Comparison of ENCODE assay signal across 28 cellular contexts in the genomic region with DNA sequence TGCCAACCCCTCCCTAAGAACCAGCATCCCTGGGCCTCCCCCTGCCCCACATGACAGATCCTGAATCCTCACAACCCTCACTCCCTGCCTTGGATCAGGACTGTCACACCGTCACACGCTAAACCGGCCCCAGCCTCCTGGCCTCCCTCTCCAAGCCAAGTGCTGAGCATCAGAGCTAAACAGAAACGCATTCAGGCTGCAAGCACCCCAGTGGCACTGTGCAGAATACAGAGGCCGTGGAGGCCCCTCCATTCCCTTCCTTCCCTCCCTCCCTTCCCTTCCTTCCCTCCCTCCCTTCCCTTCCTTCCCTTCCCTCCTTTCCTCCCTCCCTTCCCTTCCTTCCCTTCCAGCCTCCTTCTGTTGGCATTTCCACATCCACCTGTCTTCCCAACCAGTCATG. TPM values are rescaled to one million over a fixed set of nuclear protein-coding genes. Genes with fewer than 3 reads are reported as not detected.
"Had no signal": no experiment of that assay in that cellular context is flagged by ENCODE, and none has a peak within 500 bp of the region (broad histone marks: within the 10 kb centered on the region; RNA-seq: fewer than 3 reads in every experiment).

No MANE protein-coding gene starts in this region.

- H3K27me3 ChIP-seq: MG63 had no signal

- FAIRE-seq: HTR-8/SVneo had no signal

- H3K9ac ChIP-seq: SK-N-SH had no signal

- H3K27ac ChIP-seq: HL-60, RWPE1 had no signal

- H3K9me3 ChIP-seq: MG63, SK-N-SH had no signal

- ATAC-seq: Panc1, PC-3 had no signal

- DNase-seq: Karpas-422; KG1; MG63; NCI-H1092; NCI-H1105 treated with DMSO at 0.1 percent for 48 hours; NCI-H1417 treated with DMSO at 0.1 percent for 48 hours; NCI-H146; NCI-H1694 treated with DMSO at 0.1 percent for 48 hours; NCI-H1930; NCI-H2081; NCI-H2107; NCI-H226; NCI-H446; NCI-H510A; NCI-H524 treated with DMSO at 0.1 percent for 48 hours; NCI-H69; NCI-H774; NK-92 treated with Interleukin-12 subunit alpha and Interleukin-12 subunit beta, amount 100 ng/mL, for 24 hours; PC-3; SHP77; SK-N-SH; SW 1271 had no signal

- H3K4me2 ChIP-seq: SK-N-SH had no signal

- H3K4me3 ChIP-seq: MG63 had no signal

RNA-seq across cellular contexts. Expression of a gene that starts 56.0 kb away (rescaled TPM):
- total RNA-seq: OCI-LY7, PC-3, SK-MEL-5 had no signal
